17 cellular contexts compared by ENCODE assay signal in the genomic region with DNA sequence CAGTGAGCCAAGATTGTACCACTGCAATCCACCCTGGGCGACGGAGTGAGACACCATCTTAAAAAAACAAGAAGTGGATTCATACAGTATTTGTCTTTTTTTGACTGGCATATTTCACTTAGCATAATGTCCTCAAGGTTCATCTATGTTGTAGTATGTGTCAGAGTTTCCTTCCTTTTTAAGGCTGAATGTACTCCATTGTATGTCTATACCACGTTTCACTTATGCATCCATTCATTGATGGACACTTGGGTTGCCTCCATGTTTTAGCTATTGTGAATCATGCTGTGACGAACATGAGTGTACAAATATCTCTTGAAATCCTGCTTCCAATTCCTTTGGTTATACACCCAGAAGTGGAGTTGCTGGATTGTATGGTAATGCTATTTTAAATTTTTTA.
"Had no signal": no experiment of that assay in that cellular context is flagged by ENCODE, and none has a peak within 500 bp of the region (broad histone marks: within the 10 kb centered on the region; RNA-seq: fewer than 3 reads in every experiment).

No MANE protein-coding gene starts in this region.

- H3K4me3 Mint-ChIP-seq: endodermal cell; naive thymus-derived CD8-positive, alpha-beta T cell; nephron progenitor cell; stimulated activated effector memory CD8-positive, alpha-beta T cell treated with anti-CD3 and anti-CD28 coated beads, Interleukin-12 subunit alpha, Interleukin-12 subunit beta, amount 100 ng/mL, for 72 hours had no signal

- H3K27me3 Mint-ChIP-seq: naive thymus-derived CD8-positive, alpha-beta T cell had no signal

- ATAC-seq: left ventricle myocardium superior; lower lobe of right lung; naive thymus-derived CD8-positive, alpha-beta T cell; sciatic nerve; stimulated activated effector memory CD8-positive, alpha-beta T cell treated with anti-CD3 and anti-CD28 coated beads, Interleukin-12 subunit alpha, Interleukin-12 subunit beta, amount 100 ng/mL, for 72 hours; stimulated activated naive CD8-positive, alpha-beta T cell treated with anti-CD3 and anti-CD28 coated beads, Interleukin-15, Interleukin-2, amounts not matched to agents 100 U/mL and 50 U/mL, for 24 hours had no signal

- H3K27ac Mint-ChIP-seq: endodermal cell, nephron progenitor cell had no signal

- DNase-seq: effector CD8-positive, alpha-beta T cell; endodermal cell; erythroblast; esophagus squamous epithelium; left ventricle myocardium superior; lower lobe of right lung; naive thymus-derived CD8-positive, alpha-beta T cell; nephron progenitor cell; nucleus accumbens; stimulated activated CD4-positive, alpha-beta T cell treated with anti-CD3 and anti-CD28 coated beads, Interleukin-12 subunit alpha, Interleukin-12 subunit beta, amount 100 ng/mL, for 4 hours; stimulated activated CD4-positive, alpha-beta T cell treated with anti-CD3 and anti-CD28 coated beads, Interleukin-2, amount 100 ng/mL, for 24 hours; stimulated activated CD4-positive, alpha-beta T cell treated with anti-CD3 and anti-CD28 coated beads, Interleukin-4, amount 100 ng/mL, for 24 hours; stimulated activated naive CD8-positive, alpha-beta T cell treated with anti-CD3 and anti-CD28 coated beads, Interleukin-15, Interleukin-2, amounts not matched to agents 100 U/mL and 50 U/mL, for 24 hours; substantia nigra; upper lobe of left lung had no signal

- H3K9me3 Mint-ChIP-seq: endodermal cell; nephron progenitor cell; stimulated activated effector memory CD8-positive, alpha-beta T cell treated with anti-CD3 and anti-CD28 coated beads, Interleukin-12 subunit alpha, Interleukin-12 subunit beta, amount 100 ng/mL, for 72 hours had no signal
